Comparison of ENCODE assay signal across 3 cellular contexts in the genomic region with DNA sequence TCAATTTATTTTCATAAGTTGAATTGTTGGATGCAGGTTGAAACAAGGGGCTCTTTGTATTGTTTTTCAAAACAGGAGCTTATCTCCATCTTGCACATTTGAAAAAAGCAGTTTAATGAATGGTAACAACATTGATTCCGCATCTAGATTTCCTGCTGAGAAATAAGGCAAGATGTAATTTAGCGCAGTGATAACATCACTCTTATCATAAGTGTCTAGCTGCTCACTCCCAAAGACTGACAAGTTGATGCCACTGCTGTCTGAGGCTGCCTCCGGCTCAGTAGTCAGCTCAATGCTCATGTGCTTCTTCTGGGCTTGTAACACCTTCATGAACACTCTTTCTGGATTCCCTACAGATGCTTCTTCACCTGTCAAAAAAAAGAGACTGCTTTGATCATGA.
TF ChIP-seq lines count a peak whose summit lies in the region.

No MANE protein-coding gene starts in this region.

TF ChIP-seq in SK-N-SH, 30 proteins besides CTCF, POLR2A, EP300 and RAD21:
- no peak for TF ChIP-seq NRF1 (IDR thresholded peaks at IDR 0.05; ENCODE audit: low read depth, low read length)
- TF ChIP-seq YY1 (IDR thresholded peaks at IDR 0.05; ENCODE audit: low read depth), result no peak
- TF ChIP-seq, protein P1, sequence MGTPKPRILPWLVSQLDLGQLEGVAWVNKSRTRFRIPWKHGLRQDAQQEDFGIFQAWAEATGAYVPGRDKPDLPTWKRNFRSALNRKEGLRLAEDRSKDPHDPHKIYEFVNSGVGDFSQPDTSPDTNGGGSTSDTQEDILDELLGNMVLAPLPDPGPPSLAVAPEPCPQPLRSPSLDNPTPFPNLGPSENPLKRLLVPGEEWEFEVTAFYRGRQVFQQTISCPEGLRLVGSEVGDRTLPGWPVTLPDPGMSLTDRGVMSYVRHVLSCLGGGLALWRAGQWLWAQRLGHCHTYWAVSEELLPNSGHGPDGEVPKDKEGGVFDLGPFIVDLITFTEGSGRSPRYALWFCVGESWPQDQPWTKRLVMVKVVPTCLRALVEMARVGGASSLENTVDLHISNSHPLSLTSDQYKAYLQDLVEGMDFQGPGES (IDR thresholded peaks at IDR 0.05; ENCODE audit: low read depth, low read length), result no peak
- TF ChIP-seq GATA2 (CRISPR knock-in tag; IDR thresholded peaks at IDR 0.05), result peak; percentile 76

TF ChIP-seq in SK-N-SH treated with all-trans-retinoic acid at 6 μM for 48 hours, 23 proteins besides CTCF, POLR2A, EP300 and RAD21:
- no peak for TF ChIP-seq PPARA (CRISPR knock-in tag; IDR thresholded peaks at IDR 0.05; ENCODE audit: borderline replicate concordance)
- no peak for TF ChIP-seq ZC3H10 (CRISPR knock-in tag; IDR thresholded peaks at IDR 0.05)

TF ChIP-seq in endothelial cell of umbilical vein, 7 proteins besides CTCF, POLR2A, EP300 and RAD21:
- TF ChIP-seq MYC (IDR thresholded peaks at IDR 0.05; ENCODE audit: low read depth, low read length), result no peak
- no peak for TF ChIP-seq FOS (IDR thresholded peaks at IDR 0.05; ENCODE audit: borderline replicate concordance, insufficient read depth, low read length)
- no peak for TF ChIP-seq GATA2 (IDR thresholded peaks at IDR 0.05; ENCODE audit: insufficient read depth, insufficient read length, low read depth, low read length)
- TF ChIP-seq, protein P2, sequence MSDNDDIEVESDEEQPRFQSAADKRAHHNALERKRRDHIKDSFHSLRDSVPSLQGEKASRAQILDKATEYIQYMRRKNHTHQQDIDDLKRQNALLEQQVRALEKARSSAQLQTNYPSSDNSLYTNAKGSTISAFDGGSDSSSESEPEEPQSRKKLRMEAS (IDR thresholded peaks at IDR 0.05; ENCODE audit: insufficient read depth, insufficient read length), result no peak
- no peak for TF ChIP-seq POLR2AphosphoS5 (IDR thresholded peaks at IDR 0.05; ENCODE audit: insufficient read depth, low read depth, low read length)
- no peak for TF ChIP-seq JUN (IDR thresholded peaks at IDR 0.05; ENCODE audit: borderline replicate concordance, insufficient read depth, insufficient read length, low read depth)
- no peak for TF ChIP-seq EZH2 (IDR thresholded peaks at IDR 0.05; ENCODE audit: borderline replicate concordance, low read depth, low read length, severe bottlenecking)
